In genomic region chr6:52976591-52977035, GRCh38 we compare ENCODE assay signal across 7 cellular contexts. TPM values are rescaled to one million over a fixed set of nuclear protein-coding genes. Genes with fewer than 3 reads are reported as not detected.
DNase-seq lines count a peak whose midpoint lies in the region; ATAC-seq and TF ChIP-seq lines count a peak whose summit lies in the region.

No MANE protein-coding gene starts in this region.

- H3K4me3 Mint-ChIP-seq in endothelial cell (ENCODE audit: unreplicated experiment), result no peak overlapping the region

- peaks cover 2% of the 10 kb centered on the region for H3K27me3 Mint-ChIP-seq in endothelial cell (ENCODE audit: unreplicated experiment)

- H3K4me3 ChIP-seq in SJCRH30, result no peak overlapping the region
- no peak overlapping the region for H3K4me3 ChIP-seq in parathyroid adenoma (ENCODE audit: low read depth, low read length)

- H3K27me3 ChIP-seq in SJCRH30 (no peaks in the 10 kb centered on the region), parathyroid adenoma (ENCODE audit: control insufficient read depth, insufficient read depth, low read length) (no peaks in the 10 kb centered on the region)

- H3K27ac Mint-ChIP-seq in endothelial cell (ENCODE audit: unreplicated experiment), result no peak overlapping the region

- TF ChIP-seq CTCF in parathyroid adenoma (IDR thresholded peaks at IDR 0.05) (no peak), endothelial cell (IDR thresholded peaks at IDR 0.05; ENCODE audit: unreplicated experiment) (no peak)

- H3K9me3 ChIP-seq in SJCRH30 (replicated peaks) (no peaks in the 10 kb centered on the region), parathyroid adenoma (ENCODE audit: control insufficient read depth, low read length) (no peaks in the 10 kb centered on the region)

- H3K36me3 ChIP-seq in SJCRH30 (no peaks in the 10 kb centered on the region), parathyroid adenoma (ENCODE audit: control insufficient read depth, insufficient read depth, low read length) (no peaks in the 10 kb centered on the region)

- no peaks in the 10 kb centered on the region for H3K79me2 ChIP-seq in parathyroid adenoma

- no peaks in the 10 kb centered on the region for H3K36me3 Mint-ChIP-seq in endothelial cell (ENCODE audit: low read depth, unreplicated experiment)

- DNase-seq in SJCRH30 (peak; percentile 30 to 55), NCI-H1417 treated with DMSO at 0.1 percent for 48 hours (lab: John Stamatoyannopoulos, UW) (no peak), endothelial cell (ENCODE audit: low spot score) (no peak), NCI-H446 treated with DMSO at 0.1 percent for 48 hours (lab: John Stamatoyannopoulos, UW) (no peak)

- H3K4me2 ChIP-seq in parathyroid adenoma (ENCODE audit: low read length), result no peak overlapping the region

- peak overlapping the region; percentile 30 for H2AFZ ChIP-seq in parathyroid adenoma

- H3K27ac ChIP-seq in SJCRH30, result no peak overlapping the region
- no peak overlapping the region for H3K27ac ChIP-seq in parathyroid adenoma

- no peaks in the 10 kb centered on the region for H3K9me3 Mint-ChIP-seq in endothelial cell (ENCODE audit: unreplicated experiment)

- peaks cover 4% of the 10 kb centered on the region for H3K4me1 Mint-ChIP-seq in endothelial cell (ENCODE audit: unreplicated experiment)

- H3K4me1 ChIP-seq in SJCRH30, result no peaks in the 10 kb centered on the region
- H3K4me1 ChIP-seq in parathyroid adenoma, result peaks cover 20% of the 10 kb centered on the region

- H3K9ac ChIP-seq in parathyroid adenoma, result no peak overlapping the region

- peak; percentile 96 for ATAC-seq in GM19035 (IDR thresholded peaks at IDR 0.05; ENCODE audit: unreplicated experiment)
- ATAC-seq in HG02678 (IDR thresholded peaks at IDR 0.05; ENCODE audit: unreplicated experiment), result peak; percentile 86

RNA-seq across cellular contexts. Expression of gene GSTA4, which starts 18.5 kb away (rescaled TPM):
- 28.9 and 29.7 TPM in 2 replicates for total RNA-seq in SJCRH30 (2014; rRNA removed; shearing (Covaris generic))
- 16.2 TPM for total RNA-seq in endothelial cell (ENCODE audit: unreplicated experiment)

Comparison
In these comparisons a context has a peak if more than half of its experiments do, and no peak if none do; other contexts are left out.
1. DNase-seq: peak in SJCRH30 (2 of 2); none in NCI-H1417 treated with DMSO at 0.1 percent for 48 hours (single experiment), endothelial cell (single experiment) and NCI-H446 treated with DMSO at 0.1 percent for 48 hours (single experiment).